Comparison of ENCODE assay signal across 17 cellular contexts in the genomic region with DNA sequence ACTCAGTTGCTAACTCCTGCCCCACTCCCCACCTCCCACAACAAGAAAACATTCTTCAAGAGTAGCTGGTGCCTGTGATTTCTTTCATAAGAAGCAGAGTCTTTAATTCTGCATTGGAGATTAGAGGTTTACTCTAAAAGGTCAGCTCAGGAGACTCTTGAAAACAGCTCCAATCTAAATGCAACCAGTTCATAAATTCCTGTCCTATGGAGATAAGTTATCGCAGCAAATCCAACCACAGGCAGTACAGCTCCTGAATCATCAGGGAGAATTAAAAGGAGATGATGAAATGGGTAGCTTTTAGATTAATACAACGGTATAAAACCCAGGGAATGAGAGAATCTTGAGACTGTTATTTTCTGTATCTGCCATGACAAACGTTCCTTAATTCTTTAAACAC.
DNase-seq lines count a peak whose midpoint lies in the region; ATAC-seq and TF ChIP-seq lines count a peak whose summit lies in the region.
"Had no signal": no experiment of that assay in that cellular context is flagged by ENCODE, and none has a peak within 500 bp of the region (broad histone marks: within the 10 kb centered on the region; RNA-seq: fewer than 3 reads in every experiment).

No MANE protein-coding gene starts in this region.

- H3K79me2 ChIP-seq in GM23248 (ENCODE audit: insufficient read depth): no peaks in the 10 kb centered on the region

- H2AFZ ChIP-seq in GM23248: peak overlapping the region; percentile 26

- H3K4me3 ChIP-seq in GM23248: peak overlapping the region; percentile 42
- H3K4me3 ChIP-seq in SK-N-MC: peak overlapping the region; percentile 11; the same call in 1 of the 2 replicates
- no peak overlapping the region for H3K4me3 ChIP-seq in fibroblast of mammary gland (ENCODE audit: control insufficient read depth, low read depth, low read length)
- no peak overlapping the region for H3K4me3 ChIP-seq in skeletal muscle cell (ENCODE audit: low read depth, low read length)
- H3K4me3 ChIP-seq: left lung, SJSA1, skin epidermis had no signal

- ATAC-seq in GM18505 (IDR thresholded peaks at IDR 0.05; ENCODE audit: unreplicated experiment): no peak
- ATAC-seq: natural killer cell, WTC11 had no signal

- in situ Hi-C loops in GM23248 (cut with MboI): no loop called here

- no peak overlapping the region for H3K4me3 Mint-ChIP-seq in T-helper 2 cell treated with Interferon-gamma antibody and Interleukin-4, amounts not matched to agents 5 μg/mL and 100 μg/mL, for 36 hours
- H3K4me3 Mint-ChIP-seq: activated naive CD4-positive, alpha-beta T cell treated with anti-CD3 and anti-CD28 coated beads, Interleukin-2, amount 10 ng/mL, durations not matched to agents 7 days and 5 days; natural killer cell; WTC11 had no signal

- no peaks in the 10 kb centered on the region for H3K36me3 Mint-ChIP-seq in T-helper 2 cell treated with Interferon-gamma antibody and Interleukin-4, amounts not matched to agents 5 μg/mL and 100 μg/mL, for 36 hours (ENCODE audit: low read depth)
- H3K36me3 Mint-ChIP-seq: activated naive CD4-positive, alpha-beta T cell treated with anti-CD3 and anti-CD28 coated beads, Interleukin-2, amount 10 ng/mL, durations not matched to agents 7 days and 5 days; natural killer cell; WTC11 had no signal

- H3K9me3 ChIP-seq in GM23248 (ENCODE audit: low read depth) (no peaks in the 10 kb centered on the region), SK-N-MC (ENCODE audit: low read depth, low read length) (no peaks in the 10 kb centered on the region)
- H3K9me3 ChIP-seq: left lung, SJSA1 had no signal

- H3K27ac Mint-ChIP-seq in T-helper 2 cell treated with Interferon-gamma antibody and Interleukin-4, amounts not matched to agents 5 μg/mL and 100 μg/mL, for 36 hours: no peak overlapping the region
- H3K27ac Mint-ChIP-seq: activated naive CD4-positive, alpha-beta T cell treated with anti-CD3 and anti-CD28 coated beads, Interleukin-2, amount 10 ng/mL, durations not matched to agents 7 days and 5 days; natural killer cell; WTC11 had no signal

- H3K4me1 ChIP-seq in GM23248 (ENCODE audit: insufficient read depth): peaks cover 65% of the 10 kb centered on the region

- whole genome bisulfite sequencing in GM23248 (ENCODE audit: low coverage in 1 of 2, low lambda C conversion rate in 2 of 2, missing lambda C conversion rate in 2 of 2), 2 experiments: 15 to 18% methylated on average over 3 of the region's 3 CpGs

- no peaks in the 10 kb centered on the region for H3K27me3 ChIP-seq in GM23248 (replicated peaks; ENCODE audit: insufficient read depth)
- H3K27me3 ChIP-seq: left lung, SJSA1 had no signal

- no peaks in the 10 kb centered on the region for H3K9me3 Mint-ChIP-seq in T-helper 2 cell treated with Interferon-gamma antibody and Interleukin-4, amounts not matched to agents 5 μg/mL and 100 μg/mL, for 36 hours
- H3K9me3 Mint-ChIP-seq: activated naive CD4-positive, alpha-beta T cell treated with anti-CD3 and anti-CD28 coated beads, Interleukin-2, amount 10 ng/mL, durations not matched to agents 7 days and 5 days; natural killer cell; WTC11 had no signal

- no peak for TF ChIP-seq CTCF in fibroblast of mammary gland (conservative IDR thresholded peaks at IDR 0.05; ENCODE audit: control insufficient read depth, insufficient read depth, low read depth, low read length)

- TF ChIP-seq POLR2A in GM18505 (IDR thresholded peaks at IDR 0.05; ENCODE audit: borderline replicate concordance, extremely low read depth, insufficient read depth, insufficient read length): no peak

- DNase-seq in GM23248 (peak; percentile 71), SK-N-MC (ENCODE audit: low read depth, low spot score) (no peak), fibroblast of mammary gland (ENCODE audit: low read depth) (peak; percentile 68), skeletal muscle cell (ENCODE audit: low read depth) (peak; percentile 24), middle frontal gyrus (ENCODE audit: extremely low spot score, low spot score) (no peak), SK-N-DZ (ENCODE audit: low spot score) (no peak)
- no peak for DNase-seq in T-helper 2 cell treated with Interferon-gamma antibody and Interleukin-4, amounts not matched to agents 5 μg/mL and 100 μg/mL, for 36 hours (ENCODE audit: low spot score)
- DNase-seq: activated naive CD4-positive, alpha-beta T cell treated with anti-CD3 and anti-CD28 coated beads, Interleukin-2, amount 10 ng/mL, durations not matched to agents 7 days and 5 days; cerebellar nuclear complex; left lung; natural killer cell; NCI-H187 treated with DMSO at 0.1 percent for 48 hours; NCI-H774 had no signal

- H4K20me1 ChIP-seq in GM23248 (ENCODE audit: insufficient read depth): no peaks in the 10 kb centered on the region

- peaks cover 63% of the 10 kb centered on the region for H3F3A ChIP-seq in GM23248 (ENCODE audit: insufficient read depth)

- H3K4me2 ChIP-seq in GM23248 (ENCODE audit: unreplicated experiment): peak overlapping the region; percentile 74

- H3K27me3 Mint-ChIP-seq in T-helper 2 cell treated with Interferon-gamma antibody and Interleukin-4, amounts not matched to agents 5 μg/mL and 100 μg/mL, for 36 hours (ENCODE audit: low read depth): no peaks in the 10 kb centered on the region

- H3K9ac ChIP-seq in GM23248: peak overlapping the region; percentile 43
- no peak overlapping the region for H3K9ac ChIP-seq in SK-N-MC (ENCODE audit: insufficient read length)

- H3K27ac ChIP-seq in GM23248: peak overlapping the region; percentile 96
- peak overlapping the region; percentile 46 for H3K27ac ChIP-seq in SK-N-MC
- H3K27ac ChIP-seq: skin epidermis had no signal

- H3K4me1 Mint-ChIP-seq in T-helper 2 cell treated with Interferon-gamma antibody and Interleukin-4, amounts not matched to agents 5 μg/mL and 100 μg/mL, for 36 hours (ENCODE audit: low read depth): peaks cover 2% of the 10 kb centered on the region

- no peaks in the 10 kb centered on the region for H3K36me3 ChIP-seq in GM23248 (ENCODE audit: low read depth)
- no peaks in the 10 kb centered on the region for H3K36me3 ChIP-seq in SK-N-MC (ENCODE audit: insufficient read depth, low read length)
- H3K36me3 ChIP-seq: left lung, SJSA1 had no signal

- H3K9me2 ChIP-seq in GM23248 (ENCODE audit: insufficient read depth): no peaks in the 10 kb centered on the region

Comparison
In these comparisons a context has a peak if more than half of its experiments do, and no peak if none do; other contexts are left out.
1. DNase-seq: peak in GM23248 (single experiment), fibroblast of mammary gland (single experiment) and skeletal muscle cell (single experiment); none in SK-N-MC (single experiment), middle frontal gyrus (single experiment), SK-N-DZ (single experiment) and T-helper 2 cell treated with Interferon-gamma antibody and Interleukin-4, amounts not matched to agents 5 μg/mL and 100 μg/mL, for 36 hours (single experiment).
2. H3K4me3 ChIP-seq: peak in GM23248 (single experiment) and SK-N-MC (single experiment); none in fibroblast of mammary gland (single experiment) and skeletal muscle cell (single experiment).